In genomic region chr1:180642781-180643180, GRCh38 we compare ENCODE assay signal across 19 cellular contexts.
"Had no signal": no experiment of that assay in that cellular context is flagged by ENCODE, and none has a peak within 500 bp of the region (broad histone marks: within the 10 kb centered on the region; RNA-seq: fewer than 3 reads in every experiment).

No MANE protein-coding gene starts in this region.

- H3K9me3 ChIP-seq: SK-N-SH had no signal

- DNase-seq: KBM-7, MV-4-11, NCI-H1048, NCI-H1105, NCI-H1417, NCI-H1436 treated with DMSO at 0.1 percent for 48 hours, NCI-H1694 treated with DMSO at 0.1 percent for 48 hours, NCI-H1930, NCI-H2171, NCI-H226, NCI-H446, NCI-H510A, NCI-H524 treated with DMSO at 0.1 percent for 48 hours, NCI-H69, NCI-H774, SHP77, SK-N-SH, SW 1271 had no signal

- H3K4me2 ChIP-seq: SK-N-SH had no signal

- H3K9ac ChIP-seq: SK-N-SH had no signal

- H3K27ac ChIP-seq: RWPE1 had no signal
